8 cellular contexts compared by ENCODE assay signal in the genomic region with DNA sequence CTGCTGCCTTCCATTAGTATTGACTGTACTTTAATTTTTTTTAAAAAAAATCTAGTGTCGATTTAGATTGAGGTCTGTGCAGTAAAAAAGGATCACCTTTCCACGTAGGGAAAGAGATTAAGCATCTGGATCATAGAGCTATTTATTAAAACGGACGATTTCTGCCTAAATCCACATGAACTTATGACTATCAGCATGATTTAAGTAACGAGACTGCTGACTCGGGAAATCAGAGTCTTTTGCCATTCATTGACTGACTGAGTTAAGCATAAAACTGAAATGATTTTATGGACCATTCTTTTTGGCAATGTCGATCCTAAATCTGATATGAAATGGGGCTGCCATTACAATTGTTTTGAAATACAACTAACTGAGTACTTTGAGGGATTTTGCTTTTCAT.
"Had no signal": no experiment of that assay in that cellular context is flagged by ENCODE, and none has a peak within 500 bp of the region (broad histone marks: within the 10 kb centered on the region; RNA-seq: fewer than 3 reads in every experiment).

No MANE protein-coding gene starts in this region.

- H3K9ac ChIP-seq: GM23248 had no signal

- H3K9me3 Mint-ChIP-seq: H9 had no signal

- H3K27ac Mint-ChIP-seq: H9, IgD-negative memory B cell had no signal

- H3K27me3 Mint-ChIP-seq: IgD-negative memory B cell had no signal

- FAIRE-seq: H54 had no signal

- H3K4me3 ChIP-seq: GM23248 had no signal

- H3K4me1 Mint-ChIP-seq: IgD-negative memory B cell had no signal

- H2AFZ ChIP-seq: GM23248 had no signal

- H3K27ac ChIP-seq: GM23248, HL-60 had no signal

- H3K36me3 Mint-ChIP-seq: IgD-negative memory B cell had no signal

- H3K4me3 Mint-ChIP-seq: H9, IgD-negative memory B cell had no signal

- DNase-seq: GM23248, GOT3, H9, HCEC 1CT, KG1 had no signal
